Comparison of ENCODE assay signal across 1 cellular context in the genomic region with DNA sequence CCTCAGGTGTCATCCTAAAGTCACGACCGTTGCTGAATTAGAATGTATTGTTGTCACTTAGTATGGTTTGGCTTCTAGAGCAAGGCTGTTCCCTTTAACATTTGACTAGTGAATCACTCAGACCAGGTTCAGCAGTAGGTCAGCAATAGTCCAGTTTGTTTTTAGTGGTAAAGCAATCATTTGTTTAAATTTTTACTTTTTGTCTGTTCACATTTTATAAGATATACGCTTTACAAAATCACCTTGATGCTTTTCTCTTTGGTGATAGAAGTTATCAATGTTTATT.
TF ChIP-seq lines count a peak whose summit lies in the region.

No MANE protein-coding gene starts in this region.

TF ChIP-seq in neural cell, 6 proteins besides CTCF, POLR2A, EP300 and RAD21 (continued from another document):
- no peak for TF ChIP-seq EZH2 (IDR thresholded peaks at IDR 0.05; ENCODE audit: borderline replicate concordance, insufficient read depth, low read length, poor library complexity, severe bottlenecking)
